ENCODE assay signal across 1 cellular context in the genomic region with DNA sequence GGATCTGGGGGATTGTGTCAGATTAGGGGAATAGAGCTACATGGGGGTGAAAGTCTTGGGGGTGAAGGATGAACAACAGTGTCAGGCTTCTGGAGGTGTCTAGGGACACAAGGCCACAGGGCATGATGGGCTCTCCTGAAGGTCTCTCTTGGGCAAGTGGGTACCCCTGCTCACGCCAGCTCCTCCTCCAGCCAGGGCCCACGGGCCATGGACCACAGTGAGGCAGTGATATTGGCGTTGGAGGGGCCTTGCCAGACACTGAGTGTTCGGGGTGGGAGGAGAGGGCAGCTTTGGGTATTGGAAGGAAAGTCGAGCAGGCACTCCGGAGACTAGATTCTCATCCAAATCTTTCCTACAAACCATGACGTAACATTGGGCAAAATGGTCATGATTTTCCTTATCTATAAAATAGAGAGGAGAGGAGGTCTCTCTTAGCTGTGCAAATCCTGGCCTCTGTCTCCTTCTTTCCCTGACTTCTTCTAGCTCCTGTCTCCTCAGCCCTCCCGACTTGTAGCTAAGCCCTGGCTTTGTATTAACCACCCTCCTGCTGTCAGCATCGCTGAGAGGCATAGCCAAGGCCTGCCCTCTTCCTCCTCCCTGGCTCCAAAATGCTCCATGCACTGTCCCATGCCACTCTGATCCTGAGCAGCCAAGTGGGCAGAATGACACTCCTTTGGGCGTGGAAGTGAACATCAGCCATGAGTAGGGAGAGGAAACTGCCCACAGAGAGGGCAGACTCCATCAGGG.
TF ChIP-seq lines count a peak whose summit lies in the region.

No MANE protein-coding gene starts in this region.

TF ChIP-seq in HCT116, 20 proteins besides CTCF, POLR2A, EP300 and RAD21 (continued from another document):
- TF ChIP-seq ZNF274 (IDR thresholded peaks at IDR 0.05; ENCODE audit: low read depth, low read length) (no peak), CEBPB (IDR thresholded peaks at IDR 0.05; ENCODE audit: low read depth) (no peak), FOSL1 (IDR thresholded peaks at IDR 0.05; ENCODE audit: low read depth) (no peak)
- TF ChIP-seq, protein P1, sequence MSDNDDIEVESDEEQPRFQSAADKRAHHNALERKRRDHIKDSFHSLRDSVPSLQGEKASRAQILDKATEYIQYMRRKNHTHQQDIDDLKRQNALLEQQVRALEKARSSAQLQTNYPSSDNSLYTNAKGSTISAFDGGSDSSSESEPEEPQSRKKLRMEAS (IDR thresholded peaks at IDR 0.05): no peak
- TF ChIP-seq, protein P2, sequence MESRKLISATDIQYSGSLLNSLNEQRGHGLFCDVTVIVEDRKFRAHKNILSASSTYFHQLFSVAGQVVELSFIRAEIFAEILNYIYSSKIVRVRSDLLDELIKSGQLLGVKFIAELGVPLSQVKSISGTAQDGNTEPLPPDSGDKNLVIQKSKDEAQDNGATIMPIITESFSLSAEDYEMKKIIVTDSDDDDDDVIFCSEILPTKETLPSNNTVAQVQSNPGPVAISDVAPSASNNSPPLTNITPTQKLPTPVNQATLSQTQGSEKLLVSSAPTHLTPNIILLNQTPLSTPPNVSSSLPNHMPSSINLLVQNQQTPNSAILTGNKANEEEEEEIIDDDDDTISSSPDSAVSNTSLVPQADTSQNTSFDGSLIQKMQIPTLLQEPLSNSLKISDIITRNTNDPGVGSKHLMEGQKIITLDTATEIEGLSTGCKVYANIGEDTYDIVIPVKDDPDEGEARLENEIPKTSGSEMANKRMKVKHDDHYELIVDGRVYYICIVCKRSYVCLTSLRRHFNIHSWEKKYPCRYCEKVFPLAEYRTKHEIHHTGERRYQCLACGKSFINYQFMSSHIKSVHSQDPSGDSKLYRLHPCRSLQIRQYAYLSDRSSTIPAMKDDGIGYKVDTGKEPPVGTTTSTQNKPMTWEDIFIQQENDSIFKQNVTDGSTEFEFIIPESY (IDR thresholded peaks at IDR 0.05; ENCODE audit: extremely low read depth, insufficient replicate concordance, low read length): no peak
